Comparison of ENCODE assay signal across 12 cellular contexts in genomic region chr1:245166471-245166885, GRCh38. TPM values are rescaled to one million over a fixed set of nuclear protein-coding genes. Genes with fewer than 3 reads are reported as not detected.
A peak's percentile ranks its signal among the peaks of the same experiment; 100 is the strongest.
DNase-seq lines count a peak whose midpoint lies in the region; ATAC-seq and TF ChIP-seq lines count a peak whose summit lies in the region.
"Had no signal": no experiment of that assay in that cellular context is flagged by ENCODE, and none has a peak within 500 bp of the region (broad histone marks: within the 10 kb centered on the region; RNA-seq: fewer than 3 reads in every experiment).

No MANE protein-coding gene starts in this region.

- no peak overlapping the region for H3K9ac ChIP-seq in fibroblast of lung (ENCODE audit: insufficient read depth, low read length)

- H3K27me3 Mint-ChIP-seq in neural crest cell (ENCODE audit: low read depth) (peaks cover 3% of the 10 kb centered on the region), natural killer cell (ENCODE audit: low read depth in 2 of 2) (peaks cover 29 to 57% of the 10 kb centered on the region in 2 donors)

- H3K27ac Mint-ChIP-seq in neural crest cell (ENCODE audit: unreplicated experiment) = no peak overlapping the region
- no peak overlapping the region for H3K27ac Mint-ChIP-seq in natural killer cell

- peak; percentile 70 for ATAC-seq in SK-N-SH treated with all-trans-retinoic acid at 6 μM for 48 hours
- ATAC-seq in natural killer cell = no peak
- ATAC-seq in HG03432 (IDR thresholded peaks at IDR 0.05; ENCODE audit: unreplicated experiment) = no peak
- no peak for ATAC-seq in GM21423 (IDR thresholded peaks at IDR 0.05; ENCODE audit: unreplicated experiment)

- DNase-seq in BE2C = peak; percentile 65
- peak; percentile 26 to 31 for DNase-seq in fibroblast of lung (ENCODE audit: low read depth in 2 of 2)
- DNase-seq in neural crest cell (ENCODE audit: low read depth, low spot score) = no peak
- no peak for DNase-seq in natural killer cell
- no peak for DNase-seq in DMS53 (lab: John Stamatoyannopoulos, UW)
- DNase-seq: Calu3, KBM-7, NCI-H345, SHP77 had no signal

- H3K4me3 ChIP-seq in BE2C (ENCODE audit: low read depth, low read length) (peak overlapping the region; percentile 59), fibroblast of lung (replicated peaks in 1 of 4; ENCODE audit: control extremely low read depth in 1 of 4, insufficient read depth in 1 of 4, low read depth in 3 of 4, low read length in 4 of 4) (peak overlapping the region; percentile 14 to 62 (median 36))

- H3K27me3 ChIP-seq in BE2C (no peaks in the 10 kb centered on the region), fibroblast of lung (ENCODE audit: control insufficient read depth, insufficient read depth, low read length) (no peaks in the 10 kb centered on the region)

- intact Hi-C loops in natural killer cell (cut with micrococcal nuclease) = no loop called here

- H3K27ac ChIP-seq in fibroblast of lung (ENCODE audit: insufficient read depth, low read length) = no peak overlapping the region

- H3K4me1 ChIP-seq in BE2C = peaks cover 3% of the 10 kb centered on the region; the same call in 1 of the 2 replicates
- no peaks in the 10 kb centered on the region for H3K4me1 ChIP-seq in fibroblast of lung (ENCODE audit: control insufficient read depth, extremely low read depth, insufficient read depth, low read length)

- H3K36me3 Mint-ChIP-seq in neural crest cell (ENCODE audit: low read depth) (peaks cover 10% of the 10 kb centered on the region), natural killer cell (no peaks in the 10 kb centered on the region)

- H3K9me3 ChIP-seq in BE2C (no peaks in the 10 kb centered on the region), fibroblast of lung (ENCODE audit: control insufficient read depth, insufficient read depth, low read depth, low read length) (no peaks in the 10 kb centered on the region)

- H3K4me3 Mint-ChIP-seq in neural crest cell = peak overlapping the region; percentile 9
- no peak overlapping the region for H3K4me3 Mint-ChIP-seq in natural killer cell

- no peaks in the 10 kb centered on the region for H3K79me2 ChIP-seq in fibroblast of lung (ENCODE audit: control insufficient read depth, insufficient read depth, low read length)

- H3K4me1 Mint-ChIP-seq in neural crest cell (peaks cover 35% of the 10 kb centered on the region), natural killer cell (peaks cover 10 to 13% of the 10 kb centered on the region in 2 donors)

- H3K36me3 ChIP-seq in BE2C (peaks cover 8% of the 10 kb centered on the region), fibroblast of lung (ENCODE audit: control insufficient read depth, insufficient read depth, low read length) (no peaks in the 10 kb centered on the region)

- H4K20me1 ChIP-seq in fibroblast of lung (ENCODE audit: control insufficient read depth, extremely low read depth, insufficient read depth, low read length) = no peaks in the 10 kb centered on the region

- TF ChIP-seq CTCF in BE2C (IDR thresholded peaks at IDR 0.05; ENCODE audit: low read depth, low read length) (peak; percentile 18; the same call in 1 of the 2 replicates), fibroblast of lung (conservative IDR thresholded peaks at IDR 0.05 in 1 of 2, IDR thresholded peaks at IDR 0.05 in 1 of 2; ENCODE audit: low read depth in 1 of 2, low read length in 2 of 2) (no peak), neural crest cell (conservative IDR thresholded peaks at IDR 0.05) (no peak), natural killer cell (IDR thresholded peaks at IDR 0.05) (no peak)

- H3K9me3 Mint-ChIP-seq in neural crest cell (peaks cover 5% of the 10 kb centered on the region), natural killer cell (no peaks in the 10 kb centered on the region)

- peak overlapping the region; percentile 46 for H2AFZ ChIP-seq in fibroblast of lung (ENCODE audit: low read length)

- H3K4me2 ChIP-seq in fibroblast of lung (ENCODE audit: extremely low read depth, insufficient read depth, low read length) = peak overlapping the region; percentile 34

TF ChIP-seq in SK-N-SH treated with all-trans-retinoic acid at 6 μM for 48 hours, 23 proteins besides CTCF, POLR2A, EP300 and RAD21:
- TF ChIP-seq ISL1 (CRISPR knock-in tag; IDR thresholded peaks at IDR 0.05) = no peak
- peak; percentile 46; the same call in 1 of the 2 replicates for TF ChIP-seq TCF4 (CRISPR knock-in tag; IDR thresholded peaks at IDR 0.05; ENCODE audit: borderline replicate concordance)

RNA-seq across cellular contexts. Expression of gene KIF26B, which starts 11.7 kb away (rescaled TPM):
- polyA plus RNA-seq in BE2C (2012; ENCODE audit: insufficient read depth, insufficient read length, low read depth) = 18.9 TPM
- total RNA-seq in fibroblast of lung = 6.1 and 6.9 TPM in 2 replicates
- 0.90 and 5.3 TPM in 2 replicates for polyA plus RNA-seq in fibroblast of lung
- polyA plus RNA-seq in fibroblast of lung (2012) = 1.9 and 16.8 TPM in 2 replicates
- 3.9 and 28.5 TPM in 2 replicates for polyA minus RNA-seq in fibroblast of lung (ENCODE audit: low replicate concordance)
- total RNA-seq in neural crest cell = 5.7 and 6.2 TPM in 2 replicates
- total RNA-seq in natural killer cell = under 1 TPM; 0.16 to 0.96 (median 0.18) TPM

Comparison
In these comparisons a context has a peak if more than half of its experiments do, and no peak if none do; other contexts are left out.
1. DNase-seq: peak in BE2C (single experiment) and fibroblast of lung (2 of 2); none in neural crest cell (single experiment), natural killer cell (single experiment) and DMS53 (single experiment).